1 cellular context compared by ENCODE assay signal in the genomic region with DNA sequence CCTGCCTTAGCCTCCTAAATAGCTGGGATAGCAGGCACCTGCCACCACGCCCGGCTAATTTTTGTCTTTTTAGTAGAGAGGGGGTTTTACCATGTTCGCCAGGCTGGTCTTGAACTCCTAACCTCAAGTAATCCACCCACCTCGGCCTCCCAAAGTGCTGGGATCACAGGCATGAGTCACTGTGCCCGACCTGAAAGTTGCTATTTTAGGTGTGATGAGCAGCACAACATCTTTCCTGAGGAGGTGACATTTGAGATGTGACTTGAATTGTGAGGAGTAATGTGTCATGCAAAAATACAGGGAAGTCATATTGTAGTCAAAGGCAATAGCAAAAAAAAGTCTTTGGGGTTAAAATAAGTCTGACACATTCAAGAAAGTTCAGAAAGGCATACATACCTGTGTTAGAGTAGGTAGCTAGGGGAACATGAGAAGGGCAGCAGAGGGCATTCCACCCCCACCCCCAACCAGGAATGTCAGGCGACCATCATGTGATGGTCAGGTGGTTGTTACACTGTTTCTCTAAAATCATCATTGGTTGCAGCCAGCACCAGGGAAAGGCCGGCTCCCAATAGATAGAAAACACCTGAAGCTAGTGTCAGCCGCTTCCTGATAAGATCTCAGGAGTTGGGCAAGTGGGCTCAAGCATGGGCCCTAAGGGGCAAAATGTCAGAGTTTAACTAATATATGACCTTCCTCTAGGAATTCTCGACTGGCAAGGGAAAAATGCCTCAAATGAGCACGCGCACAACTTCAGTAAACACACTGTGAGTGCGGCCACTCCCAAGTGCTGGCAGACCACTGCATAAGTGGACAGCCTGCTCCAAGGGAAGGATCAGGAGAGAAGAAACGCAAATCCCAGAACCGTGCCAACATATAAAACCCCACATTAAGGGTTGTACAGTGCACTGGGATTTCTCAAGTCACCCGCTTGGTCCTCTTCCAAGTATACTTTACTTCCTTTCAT.
TF ChIP-seq lines count a peak whose summit lies in the region.

A gene with protein sequence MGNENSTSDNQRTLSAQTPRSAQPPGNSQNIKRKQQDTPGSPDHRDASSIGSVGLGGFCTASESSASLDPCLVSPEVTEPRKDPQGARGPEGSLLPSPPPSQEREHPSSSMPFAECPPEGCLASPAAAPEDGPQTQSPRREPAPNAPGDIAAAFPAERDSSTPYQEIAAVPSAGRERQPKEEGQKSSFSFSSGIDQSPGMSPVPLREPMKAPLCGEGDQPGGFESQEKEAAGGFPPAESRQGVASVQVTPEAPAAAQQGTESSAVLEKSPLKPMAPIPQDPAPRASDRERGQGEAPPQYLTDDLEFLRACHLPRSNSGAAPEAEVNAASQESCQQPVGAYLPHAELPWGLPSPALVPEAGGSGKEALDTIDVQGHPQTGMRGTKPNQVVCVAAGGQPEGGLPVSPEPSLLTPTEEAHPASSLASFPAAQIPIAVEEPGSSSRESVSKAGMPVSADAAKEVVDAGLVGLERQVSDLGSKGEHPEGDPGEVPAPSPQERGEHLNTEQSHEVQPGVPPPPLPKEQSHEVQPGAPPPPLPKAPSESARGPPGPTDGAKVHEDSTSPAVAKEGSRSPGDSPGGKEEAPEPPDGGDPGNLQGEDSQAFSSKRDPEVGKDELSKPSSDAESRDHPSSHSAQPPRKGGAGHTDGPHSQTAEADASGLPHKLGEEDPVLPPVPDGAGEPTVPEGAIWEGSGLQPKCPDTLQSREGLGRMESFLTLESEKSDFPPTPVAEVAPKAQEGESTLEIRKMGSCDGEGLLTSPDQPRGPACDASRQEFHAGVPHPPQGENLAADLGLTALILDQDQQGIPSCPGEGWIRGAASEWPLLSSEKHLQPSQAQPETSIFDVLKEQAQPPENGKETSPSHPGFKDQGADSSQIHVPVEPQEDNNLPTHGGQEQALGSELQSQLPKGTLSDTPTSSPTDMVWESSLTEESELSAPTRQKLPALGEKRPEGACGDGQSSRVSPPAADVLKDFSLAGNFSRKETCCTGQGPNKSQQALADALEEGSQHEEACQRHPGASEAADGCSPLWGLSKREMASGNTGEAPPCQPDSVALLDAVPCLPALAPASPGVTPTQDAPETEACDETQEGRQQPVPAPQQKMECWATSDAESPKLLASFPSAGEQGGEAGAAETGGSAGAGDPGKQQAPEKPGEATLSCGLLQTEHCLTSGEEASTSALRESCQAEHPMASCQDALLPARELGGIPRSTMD (N-terminal part only) (plus strand): TSS at position 803 of the 964 bp plus-strand sequence. CDS start 32,819 bp downstream, outside the sequence.

TF ChIP-seq in HEK293T, 16 proteins besides CTCF, POLR2A, EP300 and RAD21 (continued from another document):
- TF ChIP-seq, protein P1, sequence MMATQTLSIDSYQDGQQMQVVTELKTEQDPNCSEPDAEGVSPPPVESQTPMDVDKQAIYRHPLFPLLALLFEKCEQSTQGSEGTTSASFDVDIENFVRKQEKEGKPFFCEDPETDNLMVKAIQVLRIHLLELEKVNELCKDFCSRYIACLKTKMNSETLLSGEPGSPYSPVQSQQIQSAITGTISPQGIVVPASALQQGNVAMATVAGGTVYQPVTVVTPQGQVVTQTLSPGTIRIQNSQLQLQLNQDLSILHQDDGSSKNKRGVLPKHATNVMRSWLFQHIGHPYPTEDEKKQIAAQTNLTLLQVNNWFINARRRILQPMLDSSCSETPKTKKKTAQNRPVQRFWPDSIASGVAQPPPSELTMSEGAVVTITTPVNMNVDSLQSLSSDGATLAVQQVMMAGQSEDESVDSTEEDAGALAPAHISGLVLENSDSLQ (IDR thresholded peaks at IDR 0.05): no peak
- TF ChIP-seq ARNT (IDR thresholded peaks at IDR 0.05) (no peak), HDGF (IDR thresholded peaks at IDR 0.05; ENCODE audit: borderline replicate concordance) (no peak), ZNF384 (IDR thresholded peaks at IDR 0.05) (no peak), ELF4 (IDR thresholded peaks at IDR 0.05) (no peak), FOXA1 (IDR thresholded peaks at IDR 0.05) (no peak)
TF ChIP-seq in HEK293T: peak in this region for 0.
